Comparison of ENCODE assay signal across 1 cellular context in genomic region chr4:121139533-121140222, GRCh38.
TF ChIP-seq lines count a peak whose summit lies in the region.

No MANE protein-coding gene starts in this region.

TF ChIP-seq in GM12878, 131 proteins besides CTCF, POLR2A, EP300 and RAD21 (continued from another document and continues in another):
- TF ChIP-seq RELB (IDR thresholded peaks at IDR 0.05; ENCODE audit: low read depth) (no peak), PAX5 (IDR thresholded peaks at IDR 0.05; ENCODE audit: borderline replicate concordance, low read depth, low read length) (peak; percentile 26; the same call in 1 of the 2 replicates), ZSCAN29 (IDR thresholded peaks at IDR 0.05) (no peak), RAD51 (IDR thresholded peaks at IDR 0.05) (no peak), SIX5 (IDR thresholded peaks at IDR 0.05; ENCODE audit: low read depth, low read length, severe bottlenecking) (no peak), ZBTB11 (CRISPR knock-in tag; IDR thresholded peaks at IDR 0.05) (no peak), ATF7 (IDR thresholded peaks at IDR 0.05; ENCODE audit: low read depth) (peak; percentile 81), FOS (IDR thresholded peaks at IDR 0.05; ENCODE audit: borderline replicate concordance, extremely low read depth, insufficient read length) (no peak), DPF2 (IDR thresholded peaks at IDR 0.05) (no peak), IRF3 (IDR thresholded peaks at IDR 0.05) (no peak), HCFC1 (IDR thresholded peaks at IDR 0.05; ENCODE audit: low read length) (no peak), HDAC6 (IDR thresholded peaks at IDR 0.05; ENCODE audit: unreplicated experiment) (no peak), NR2F1 (conservative IDR thresholded peaks at IDR 0.05) (peak; percentile 61; the same call in 1 of the 2 replicates), IKZF1 (conservative IDR thresholded peaks at IDR 0.05) (peak; percentile 56), EGR1 (IDR thresholded peaks at IDR 0.05; ENCODE audit: borderline replicate concordance in 1 of 2, low read depth in 2 of 2, low read length in 2 of 2) (no peak), TCF12 (IDR thresholded peaks at IDR 0.05; ENCODE audit: low read depth, low read length) (no peak), PKNOX1 (IDR thresholded peaks at IDR 0.05) (no peak), RFX5 (IDR thresholded peaks at IDR 0.05; ENCODE audit: low read depth, low read length) (no peak), BHLHE40 (IDR thresholded peaks at IDR 0.05; ENCODE audit: borderline replicate concordance in 1 of 2, low read depth in 2 of 2, low read length in 1 of 2) (no peak), CBX5 (IDR thresholded peaks at IDR 0.05; ENCODE audit: low read depth) (no peak), SREBF2 (IDR thresholded peaks at IDR 0.05; ENCODE audit: low read length) (no peak), NRF1 (conservative IDR thresholded peaks at IDR 0.05; ENCODE audit: low read depth, low read length) (no peak), CREM (IDR thresholded peaks at IDR 0.05; ENCODE audit: low read depth) (peak; percentile 85), MTA3 (IDR thresholded peaks at IDR 0.05; ENCODE audit: borderline replicate concordance, low read length) (peak; percentile 70; the same call in 1 of the 2 replicates), TCF7 (IDR thresholded peaks at IDR 0.05; ENCODE audit: borderline replicate concordance) (peak; percentile 66; the same call in 1 of the 2 replicates), POLR2AphosphoS5 (IDR thresholded peaks at IDR 0.05; ENCODE audit: low read length) (no peak), SUPT20H (IDR thresholded peaks at IDR 0.05; ENCODE audit: borderline replicate concordance, control insufficient read depth, low read depth, low read length) (no peak), STAT1 (conservative IDR thresholded peaks at IDR 0.05) (no peak), SREBF1 (IDR thresholded peaks at IDR 0.05; ENCODE audit: low read length) (no peak), SP1 (IDR thresholded peaks at IDR 0.05; ENCODE audit: low read depth, low read length) (no peak), ELK1 (IDR thresholded peaks at IDR 0.05; ENCODE audit: low read depth, low read length) (no peak), E2F8 (IDR thresholded peaks at IDR 0.05; ENCODE audit: low read depth, partially characterized antibody) (no peak), USF1 (IDR thresholded peaks at IDR 0.05; ENCODE audit: borderline replicate concordance, extremely low read length, insufficient read depth, low read depth, low read length) (no peak), NFXL1 (IDR thresholded peaks at IDR 0.05; ENCODE audit: borderline replicate concordance) (no peak), ZNF217 (IDR thresholded peaks at IDR 0.05) (no peak), PRDM15 (CRISPR knock-in tag; IDR thresholded peaks at IDR 0.05) (no peak), CHD4 (IDR thresholded peaks at IDR 0.05) (no peak), MTA2 (IDR thresholded peaks at IDR 0.05; ENCODE audit: low read depth) (peak; percentile 52; the same call in 1 of the 2 replicates), ATF2 (IDR thresholded peaks at IDR 0.05; ENCODE audit: low read length) (peak; percentile 96)
